In the genomic region with DNA sequence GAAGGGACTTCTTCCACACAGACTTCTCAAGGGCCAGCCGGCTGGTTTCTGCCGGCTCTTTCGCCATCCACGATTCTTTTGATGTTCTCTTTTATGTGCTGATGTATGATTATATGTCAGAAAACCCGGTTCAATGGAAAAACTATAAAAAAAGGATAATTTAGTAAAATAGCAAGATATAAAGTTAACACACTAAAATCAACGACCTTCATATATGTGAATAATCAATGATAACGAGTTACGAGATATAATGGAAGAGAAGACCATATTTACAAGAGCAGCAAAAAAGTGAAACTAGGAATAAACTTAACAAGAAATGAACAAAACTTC, we compare ENCODE assay signal across 8 cellular contexts. TPM values are rescaled to one million over a fixed set of nuclear protein-coding genes. Genes with fewer than 3 reads are reported as not detected.
DNase-seq lines count a peak whose midpoint lies in the region; ATAC-seq and TF ChIP-seq lines count a peak whose summit lies in the region.

No MANE protein-coding gene starts in this region.

- H4K20me1 ChIP-seq in DND-41 (ENCODE audit: insufficient read depth, low read length) (peaks cover 16% of the 10 kb centered on the region), SU-DHL-6 (ENCODE audit: low read depth, low read length) (no peaks in the 10 kb centered on the region), fibroblast of lung (ENCODE audit: control insufficient read depth, extremely low read depth, insufficient read depth, low read length) (no peaks in the 10 kb centered on the region)

- H3K79me2 ChIP-seq in DND-41 (ENCODE audit: insufficient read depth, low read length) (peaks cover 47% of the 10 kb centered on the region), SU-DHL-6 (ENCODE audit: insufficient read depth, low read length) (no peaks in the 10 kb centered on the region), fibroblast of lung (ENCODE audit: control insufficient read depth, insufficient read depth, low read length) (peaks cover 21% of the 10 kb centered on the region)

- ATAC-seq in DND-41 (ENCODE audit: insufficient read depth, low read depth) = no peak
- no peak for ATAC-seq in GM21786 (IDR thresholded peaks at IDR 0.05; ENCODE audit: unreplicated experiment)
- no peak for ATAC-seq in left lobe of liver
- no peak for ATAC-seq in GM21447 (IDR thresholded peaks at IDR 0.05; ENCODE audit: unreplicated experiment)

- peak overlapping the region; percentile 73 for H3K4me2 ChIP-seq in DND-41 (ENCODE audit: insufficient read depth, low read length)
- peak overlapping the region; percentile 30 for H3K4me2 ChIP-seq in SU-DHL-6 (ENCODE audit: low read depth, low read length, poor library complexity, severe bottlenecking)
- peak overlapping the region; percentile 83 for H3K4me2 ChIP-seq in fibroblast of lung (ENCODE audit: extremely low read depth, insufficient read depth, low read length)

- TF ChIP-seq CTCF in DND-41 (IDR thresholded peaks at IDR 0.05; ENCODE audit: borderline replicate concordance, extremely low read depth, low read length, poor library complexity, severe bottlenecking) (no peak), SU-DHL-6 (IDR thresholded peaks at IDR 0.05; ENCODE audit: insufficient read depth, low read length, poor library complexity, severe bottlenecking) (no peak), fibroblast of lung (conservative IDR thresholded peaks at IDR 0.05 in 1 of 2, IDR thresholded peaks at IDR 0.05 in 1 of 2; ENCODE audit: low read depth in 1 of 2, low read length in 2 of 2) (no peak)

- peak overlapping the region; percentile 97 for H3K27ac ChIP-seq in DND-41 (ENCODE audit: low read length)
- H3K27ac ChIP-seq in SU-DHL-6 (ENCODE audit: low read depth, low read length) = no peak overlapping the region
- peak overlapping the region; percentile 88 for H3K27ac ChIP-seq in fibroblast of lung (ENCODE audit: insufficient read depth, low read length)

- no peaks in the 10 kb centered on the region for H3K27me3 ChIP-seq in DND-41 (ENCODE audit: insufficient read depth, low read length, poor library complexity)
- H3K27me3 ChIP-seq in SU-DHL-6 (ENCODE audit: low read length) = no peaks in the 10 kb centered on the region
- H3K27me3 ChIP-seq in fibroblast of lung (ENCODE audit: control insufficient read depth, insufficient read depth, low read length) = no peaks in the 10 kb centered on the region

- no peaks in the 10 kb centered on the region for H3K9me3 ChIP-seq in DND-41 (ENCODE audit: insufficient read depth, low read length, severe bottlenecking)
- H3K9me3 ChIP-seq in SU-DHL-6 (ENCODE audit: insufficient read depth, low read length) = no peaks in the 10 kb centered on the region
- no peaks in the 10 kb centered on the region for H3K9me3 ChIP-seq in fibroblast of lung (ENCODE audit: control insufficient read depth, insufficient read depth, low read depth, low read length)

- H3K4me1 ChIP-seq in DND-41 (ENCODE audit: insufficient read depth, low read length) = peaks cover 44% of the 10 kb centered on the region
- peaks cover 6% of the 10 kb centered on the region for H3K4me1 ChIP-seq in fibroblast of lung (ENCODE audit: control insufficient read depth, extremely low read depth, insufficient read depth, low read length)

- intact Hi-C loops in posterior vena cava (cut with DNase I) = no loop called here

- no peak for DNase-seq in DND-41
- DNase-seq in fibroblast of lung (ENCODE audit: low read depth in 2 of 2) = no peak
- DNase-seq in posterior vena cava (ENCODE audit: low spot score) = peak; percentile 78
- DNase-seq in NCI-H2227 (lab: John Stamatoyannopoulos, UW; ENCODE audit: unreplicated experiment) = no peak
- no peak for DNase-seq in left lobe of liver (ENCODE audit: low spot score)

- peak overlapping the region; percentile 96 to 98 for H3K4me3 ChIP-seq in DND-41 (ENCODE audit: low read depth in 1 of 2, low read length in 2 of 2)
- H3K4me3 ChIP-seq in SU-DHL-6 (ENCODE audit: insufficient read depth, low read length, poor library complexity, severe bottlenecking) = no peak overlapping the region
- peak overlapping the region; percentile 83 to 98 (median 94) for H3K4me3 ChIP-seq in fibroblast of lung (replicated peaks in 1 of 4; ENCODE audit: control extremely low read depth in 1 of 4, insufficient read depth in 1 of 4, low read depth in 3 of 4, low read length in 4 of 4)

- H3K9me2 ChIP-seq in SU-DHL-6 (replicated peaks; ENCODE audit: insufficient read depth, low read length) = no peaks in the 10 kb centered on the region

- H2AFZ ChIP-seq in DND-41 (ENCODE audit: low read depth, low read length) = peak overlapping the region; percentile 100
- no peak overlapping the region for H2AFZ ChIP-seq in SU-DHL-6 (ENCODE audit: low read depth, low read length, severe bottlenecking)
- peak overlapping the region; percentile 99 for H2AFZ ChIP-seq in fibroblast of lung (ENCODE audit: low read length)

- H3K9ac ChIP-seq in DND-41 (ENCODE audit: low read depth, low read length) = peak overlapping the region; percentile 98
- no peak overlapping the region for H3K9ac ChIP-seq in SU-DHL-6 (ENCODE audit: low read length)
- peak overlapping the region; percentile 77 for H3K9ac ChIP-seq in fibroblast of lung (ENCODE audit: insufficient read depth, low read length)

- H3K36me3 ChIP-seq in DND-41 (ENCODE audit: insufficient read depth, low read length) = peaks cover 36% of the 10 kb centered on the region
- no peaks in the 10 kb centered on the region for H3K36me3 ChIP-seq in SU-DHL-6 (ENCODE audit: low read length)
- peaks cover 4% of the 10 kb centered on the region for H3K36me3 ChIP-seq in fibroblast of lung (ENCODE audit: control insufficient read depth, insufficient read depth, low read length)

- H3F3A ChIP-seq in SU-DHL-6 (ENCODE audit: insufficient read depth) = no peaks in the 10 kb centered on the region

RNA-seq across cellular contexts. Expression of gene ZSCAN12, which starts 0.5 kb away (rescaled TPM):
- 8.2 and 9.6 TPM in 2 replicates for total RNA-seq in fibroblast of lung
- 3.3 and 4.7 TPM in 2 replicates for polyA plus RNA-seq in fibroblast of lung
- polyA plus RNA-seq in fibroblast of lung (2012) = 1.8 and 2.5 TPM in 2 replicates
- 1.8 and 2.4 TPM in 2 replicates for polyA minus RNA-seq in fibroblast of lung (ENCODE audit: low replicate concordance)
- 1 to 10 TPM; 4.2 to 5.0 TPM for total RNA-seq in posterior vena cava
- 1.2 TPM for total RNA-seq in left lobe of liver

RNA-seq across cellular contexts. Expression of gene ZSCAN23, which starts 43.2 kb away (rescaled TPM):
- total RNA-seq in fibroblast of lung (4.9 and 5.1 TPM in 2 replicates), posterior vena cava (1 to 10 TPM; 2.0 to 2.8 TPM), left lobe of liver (0.40 TPM)
- polyA plus RNA-seq in fibroblast of lung = 1.1 and 3.8 TPM in 2 replicates
- 0.36 and 1.4 TPM in 2 replicates for polyA plus RNA-seq in fibroblast of lung (2012)
- 0.71 and 1.1 TPM in 2 replicates for polyA minus RNA-seq in fibroblast of lung (ENCODE audit: low replicate concordance)

RNA-seq across cellular contexts. Expression of gene ZKSCAN3, which starts 50.3 kb away (rescaled TPM):
- 5.1 and 6.9 TPM in 2 replicates for total RNA-seq in fibroblast of lung
- polyA plus RNA-seq in fibroblast of lung = 3.2 and 3.9 TPM in 2 replicates
- 2.4 TPM in 2 replicates for polyA plus RNA-seq in fibroblast of lung (2012)
- polyA minus RNA-seq in fibroblast of lung (ENCODE audit: low replicate concordance) = 1.3 and 1.7 TPM in 2 replicates
- 1 to 10 TPM; 4.0 to 4.5 TPM for total RNA-seq in posterior vena cava
- 2.4 TPM for total RNA-seq in left lobe of liver

Comparison
In these comparisons a context has a peak if more than half of its experiments do, and no peak if none do; other contexts are left out.
1. H3K4me2 ChIP-seq: peak in every context shown above with its lines; median percentile 83 in fibroblast of lung; 73 in DND-41; 30 in SU-DHL-6.